25 cellular contexts compared by ENCODE assay signal in genomic region chr2:230048010-230048671, GRCh38. TPM values are rescaled to one million over a fixed set of nuclear protein-coding genes. Genes with fewer than 3 reads are reported as not detected.
A peak's percentile ranks its signal among the peaks of the same experiment; 100 is the strongest.
DNase-seq lines count a peak whose midpoint lies in the region; ATAC-seq, FAIRE-seq and TF ChIP-seq lines count a peak whose summit lies in the region.
"Had no signal": no experiment of that assay in that cellular context is flagged by ENCODE, and none has a peak within 500 bp of the region (broad histone marks: within the 10 kb centered on the region; RNA-seq: fewer than 3 reads in every experiment).

No MANE protein-coding gene starts in this region.

- TF ChIP-seq CTCF in HepG2 (CRISPR knock-in tag; IDR thresholded peaks at IDR 0.05) (no peak), right lobe of liver (IDR thresholded peaks at IDR 0.05) (no peak), K562 (IDR thresholded peaks at IDR 0.05 in 2 of 3, conservative IDR thresholded peaks at IDR 0.05 in 1 of 3; ENCODE audit: insufficient read depth in 2 of 3, low read depth in 1 of 3, low read length in 3 of 3) (no peak), epithelial cell of esophagus (IDR thresholded peaks at IDR 0.05; ENCODE audit: insufficient read depth, low read depth, low read length, missing control alignments) (no peak), MM.1S (IDR thresholded peaks at IDR 0.05; ENCODE audit: low read length) (no peak)

- BruUV-seq in HepG2 (replicated peaks; lab: Mats Ljungman, UMichigan): no TSS peak
- no TSS peak for BruUV-seq in K562 (replicated peaks; lab: Mats Ljungman, UMichigan)

- H3K9me3 ChIP-seq in HepG2 (ENCODE audit: low read length): no peaks in the 10 kb centered on the region
- H3K9me3 ChIP-seq in right lobe of liver: no peaks in the 10 kb centered on the region
- no peaks in the 10 kb centered on the region for H3K9me3 ChIP-seq in K562 (replicated peaks; ENCODE audit: control insufficient read depth, insufficient read depth, low read depth, low read length)
- no peaks in the 10 kb centered on the region for H3K9me3 ChIP-seq in MM.1S (replicated peaks; ENCODE audit: insufficient read depth, low read length)
- H3K9me3 ChIP-seq: BE2C, HAP-1 had no signal

- TF ChIP-seq RAD21 in HepG2 (CRISPR knock-in tag; IDR thresholded peaks at IDR 0.05) (no peak), K562 (CRISPR knock-in tag; conservative IDR thresholded peaks at IDR 0.05 in 1 of 2, IDR thresholded peaks at IDR 0.05 in 1 of 2) (no peak)

- H3K4me1 ChIP-seq in HepG2 (ENCODE audit: insufficient read depth, low read length) (peaks cover 19% of the 10 kb centered on the region), right lobe of liver (no peaks in the 10 kb centered on the region), K562 (replicated peaks in 1 of 2; ENCODE audit: control insufficient read depth in 2 of 2, insufficient read depth in 2 of 2, low read length in 2 of 2) (peaks cover 0 to 3% of the 10 kb centered on the region in 2 experiments; a peak in 1 of 5 replicates), MM.1S (ENCODE audit: low read length) (no peaks in the 10 kb centered on the region)
- H3K4me1 ChIP-seq: BE2C had no signal

- H4K20me1 ChIP-seq in HepG2 (ENCODE audit: insufficient read depth, low read length) (no peaks in the 10 kb centered on the region), K562 (replicated peaks; ENCODE audit: control insufficient read depth, insufficient read depth, low read length) (no peaks in the 10 kb centered on the region), MM.1S (ENCODE audit: insufficient read depth, low read length) (no peaks in the 10 kb centered on the region)

- no peak for ATAC-seq in HepG2
- no peak for ATAC-seq in right lobe of liver
- ATAC-seq in K562: no peak
- ATAC-seq in GM21447 (IDR thresholded peaks at IDR 0.05; ENCODE audit: unreplicated experiment): no peak
- ATAC-seq in HG02642 (IDR thresholded peaks at IDR 0.05; ENCODE audit: poor library complexity, unreplicated experiment): no peak
- ATAC-seq: GM12878 had no signal

- no peaks in the 10 kb centered on the region for H3F3A ChIP-seq in MM.1S (ENCODE audit: insufficient read depth, low read length)

- H3K9me1 ChIP-seq in K562 (ENCODE audit: control insufficient read depth, insufficient read depth, low read length): no peaks in the 10 kb centered on the region

- DNase-seq in HepG2 (ENCODE audit: low spot score) (no peak), right lobe of liver (no peak), K562 (ENCODE audit: extremely low read depth in 1 of 4, low spot score in 3 of 4) (no peak), epithelial cell of esophagus (ENCODE audit: low read depth) (peak; percentile 80), putamen (ENCODE audit: low spot score) (peak; percentile 24), MM.1S (no peak)
- DNase-seq: ACHN; BE2C; C1 segment of cervical spinal cord; CD4-positive, CD25-positive, alpha-beta regulatory T cell; CD8-positive, alpha-beta memory T cell; COR-L47; DMS 273 treated with DMSO at 0.1 percent for 48 hours; DMS53; DND-41; EL; GM23248; IMR-90 had no signal

- POLR2A ChIA-PET in HepG2 (lab: Yijun Ruan, JAX): no interaction called here
- POLR2A ChIA-PET in K562 (lab: Yijun Ruan, JAX): no interaction called here

- H3K9me2 ChIP-seq in MM.1S (replicated peaks; ENCODE audit: insufficient read depth, low read length): no peaks in the 10 kb centered on the region

- in situ Hi-C loops in HepG2 (cut with HindIII; ENCODE audit: extremely low pct_ligation_motif_present, low pct_unique_long_range_greater_than_20kb): no loop called here
- in situ Hi-C loops in K562 (cut with MboI): loop anchor here (5.0 kb wide), 1 partner anchor 41 kb away; no protein-coding TSS in a partner anchor

- H3K36me3 ChIP-seq in HepG2 (replicated peaks in 1 of 2; ENCODE audit: control insufficient read depth in 1 of 2, insufficient read depth in 2 of 2, low read length in 2 of 2): no peaks in the 10 kb centered on the region
- no peaks in the 10 kb centered on the region for H3K36me3 ChIP-seq in right lobe of liver
- H3K36me3 ChIP-seq in K562 (ENCODE audit: control insufficient read depth, insufficient read depth, low read length): no peaks in the 10 kb centered on the region
- H3K36me3 ChIP-seq in MM.1S (replicated peaks; ENCODE audit: insufficient read depth, low read length): no peaks in the 10 kb centered on the region
- H3K36me3 ChIP-seq: BE2C had no signal

- H3K27ac ChIP-seq in HepG2 (ENCODE audit: extremely low read length, insufficient read depth, low read length) (no peak overlapping the region), right lobe of liver (no peak overlapping the region), K562 (ENCODE audit: extremely low read depth, low read depth, low read length) (no peak overlapping the region), MM.1S (ENCODE audit: low read length) (no peak overlapping the region)
- H3K27ac ChIP-seq: GM23248, HL-60 had no signal

- intact Hi-C loops in HepG2 (cut with micrococcal nuclease; ENCODE audit: unreplicated experiment): no loop called here
- intact Hi-C loops in right lobe of liver (cut with DNase I): no loop called here
- intact Hi-C loops in K562 (cut with micrococcal nuclease): no loop called here

- H3K27me3 ChIP-seq in HepG2 (ENCODE audit: control insufficient read depth in 1 of 2, insufficient read depth in 2 of 2, low read length in 2 of 2) (peaks cover 0 to 11% of the 10 kb centered on the region in 2 experiments; a peak in 3 of 5 replicates), right lobe of liver (no peaks in the 10 kb centered on the region), K562 (ENCODE audit: control insufficient read depth in 2 of 2, insufficient read depth in 2 of 2, low read length in 2 of 2) (peaks cover 0 to 19% of the 10 kb centered on the region in 2 experiments; a peak in 3 of 5 replicates), MM.1S (replicated peaks; ENCODE audit: insufficient read depth, low read length) (no peaks in the 10 kb centered on the region)
- H3K27me3 ChIP-seq: BE2C had no signal

- H3K79me2 ChIP-seq in HepG2 (ENCODE audit: insufficient read depth, low read length) (no peaks in the 10 kb centered on the region), K562 (ENCODE audit: control insufficient read depth, insufficient read depth, low read length) (no peaks in the 10 kb centered on the region), MM.1S (ENCODE audit: low read length) (no peaks in the 10 kb centered on the region)

- 46% methylated on average over 4 of the region's 4 CpGs for WGBS in HepG2 (ENCODE audit: low lambda C conversion rate)
- 88% methylated on average over 4 of the region's 4 CpGs for WGBS in right lobe of liver (ENCODE audit: insufficient coverage, low coverage, low lambda C conversion rate, missing lambda C conversion rate)
- 2% methylated on average over 4 of the region's 4 CpGs for WGBS in K562 (ENCODE audit: insufficient coverage, low coverage, missing lambda C conversion rate)

- H2AFZ ChIP-seq in HepG2 (ENCODE audit: low read length): no peak overlapping the region
- H2AFZ ChIP-seq in K562 (ENCODE audit: low read depth, low read length): no peak overlapping the region
- no peak overlapping the region for H2AFZ ChIP-seq in MM.1S (ENCODE audit: low read length)
- H2AFZ ChIP-seq: GM23248 had no signal

- H3K4me3 ChIP-seq in HepG2 (replicated peaks in 1 of 3; ENCODE audit: insufficient read depth in 1 of 3, low read depth in 2 of 3, low read length in 3 of 3) (no peak overlapping the region), right lobe of liver (no peak overlapping the region), K562 (no peak overlapping the region), epithelial cell of esophagus (ENCODE audit: low read length) (no peak overlapping the region), MM.1S (ENCODE audit: low read length) (no peak overlapping the region)
- H3K4me3 ChIP-seq: GM12878, GM23248, HAP-1 had no signal

- CTCF ChIA-PET in HepG2 (lab: Yijun Ruan, JAX; ENCODE audit: low intra/inter-chr PET ratio, low total read pairs) (no interaction called here), K562 (lab: Yijun Ruan, JAX; ENCODE audit: low intra/inter-chr PET ratio) (no interaction called here)

- no peak for TF ChIP-seq POLR2A in HepG2 (IDR thresholded peaks at IDR 0.05; ENCODE audit: insufficient read depth in 1 of 2, low read depth in 2 of 2, low read length in 2 of 2)
- no peak for TF ChIP-seq POLR2A in right lobe of liver (IDR thresholded peaks at IDR 0.05)
- TF ChIP-seq POLR2A in K562 (conservative IDR thresholded peaks at IDR 0.05): no peak

- no peak for FAIRE-seq in HepG2 (lab: Jason Lieb, UNC)
- FAIRE-seq in K562 (lab: Jason Lieb, UNC): no peak
- FAIRE-seq: A204.1, GM12878 had no signal

- H3K4me2 ChIP-seq in HepG2 (ENCODE audit: low read depth, low read length) (no peak overlapping the region), K562 (ENCODE audit: insufficient read depth, low read length) (no peak overlapping the region), MM.1S (ENCODE audit: low read depth, low read length) (no peak overlapping the region)

- TF ChIP-seq EP300 in HepG2 (IDR thresholded peaks at IDR 0.05; ENCODE audit: low read depth in 2 of 2, low read length in 2 of 2) (no peak), HepG2 (CRISPR knock-in tag; IDR thresholded peaks at IDR 0.05; ENCODE audit: borderline replicate concordance) (no peak), K562 (IDR thresholded peaks at IDR 0.05; ENCODE audit: low read length) (no peak)

- no peak overlapping the region for H3K9ac ChIP-seq in HepG2 (ENCODE audit: insufficient read depth, low read depth, low read length)
- no peak overlapping the region for H3K9ac ChIP-seq in K562 (ENCODE audit: insufficient read depth in 1 of 2, low read depth in 2 of 2, low read length in 2 of 2)
- no peak overlapping the region for H3K9ac ChIP-seq in MM.1S (ENCODE audit: low read length)
- H3K9ac ChIP-seq: GM23248 had no signal

RNA-seq across cellular contexts. Expression of gene SLC16A14, which starts 20.6 kb away (rescaled TPM):
- total RNA-seq in HepG2 (2016; rRNA removed; fragmentation: Illumina TruSeq; extraction: Trizol) (not detected in 2 replicates), right lobe of liver (1 to 10 TPM in 1 of 6 experiments, under 1 TPM in 5; 0.14 to 2.1 (median 0.60) TPM), K562 (2014; rRNA removed) (not detected in 2 replicates), K562 (2014; rRNA removed; fragmentation: Illumina TruSeq; extraction: Trizol) (not detected in 2 replicates), K562 (2015; rRNA removed; fragmentation: Illumina TruSeq; extraction: Trizol) (not detected in 2 replicates), K562 (2021) (not detected in 2 replicates)
- not detected in 2 replicates for total RNA-seq in HepG2 (2016; cell fraction: cytosol; rRNA removed; fragmentation: Illumina TruSeq; extraction: Trizol; ENCODE audit: low read depth)
- total RNA-seq in HepG2 (2016; cell fraction: insoluble cytoplasmic fraction; rRNA removed; fragmentation: Illumina TruSeq; extraction: Trizol): not detected in 2 replicates
- not detected in 2 replicates for total RNA-seq in HepG2 (2016; cell fraction: membrane; rRNA removed; fragmentation: Illumina TruSeq; extraction: Trizol)
- total RNA-seq in HepG2 (2016; cell fraction: nucleus; rRNA removed; fragmentation: Illumina TruSeq; extraction: Trizol): not detected in 2 replicates
- polyA plus RNA-seq in HepG2 (2011; rRNA removed) (0.04 and 0.05 TPM in 2 replicates), K562 (2011; rRNA removed) (not detected in 2 replicates), K562 (2014; fragmentation: Illumina TruSeq; extraction: Trizol) (not detected in 2 replicates), K562 (2014; fragmentation: Nextera tagmentation; extraction: Ambion mirVana) (not detected), K562 (2014; rRNA removed) (not detected in 2 replicates)
- polyA plus RNA-seq in HepG2 (2011; cell fraction: cytosol; rRNA removed): not detected in 2 replicates
- polyA plus RNA-seq in HepG2 (2011; cell fraction: nucleus; rRNA removed): not detected in 2 replicates
- polyA plus RNA-seq in HepG2 (2012): not detected in 2 replicates
- polyA plus RNA-seq in HepG2 (2016; cell fraction: cytosol; fragmentation: Illumina TruSeq; extraction: Trizol; ENCODE audit: low read depth): not detected in 2 replicates
- not detected in 2 replicates for polyA plus RNA-seq in HepG2 (2016; cell fraction: insoluble cytoplasmic fraction; fragmentation: Illumina TruSeq; extraction: Trizol; ENCODE audit: low read depth)
- polyA plus RNA-seq in HepG2 (2016; cell fraction: membrane; fragmentation: Illumina TruSeq; extraction: Trizol; ENCODE audit: low read depth): not detected in 2 replicates
- polyA plus RNA-seq in HepG2 (2016; cell fraction: nucleus; fragmentation: Illumina TruSeq; extraction: Trizol; ENCODE audit: insufficient read depth, low read depth): not detected in 2 replicates
- 1.4 TPM in 1 of 2 replicates, not detected in the other for polyA minus RNA-seq in HepG2 (2011; rRNA and poly(A)+ RNA removed; ENCODE audit: low replicate concordance)
- polyA minus RNA-seq in HepG2 (2011; cell fraction: cytosol; rRNA and poly(A)+ RNA removed): not detected in 2 replicates
- not detected in 2 replicates for polyA minus RNA-seq in HepG2 (2011; cell fraction: nucleus; rRNA and poly(A)+ RNA removed)
- total RNA-seq in K562 (2011; cell fraction: chromatin; rRNA removed; ENCODE audit: low replicate concordance): not detected in 2 replicates
- not detected in 2 replicates for total RNA-seq in K562 (2011; cell fraction: nucleolus; rRNA removed)
- total RNA-seq in K562 (2011; cell fraction: nucleoplasm; rRNA removed): not detected in 2 replicates
- polyA plus RNA-seq in K562 (2011; cell fraction: cytosol; rRNA removed): not detected in 2 replicates
- polyA plus RNA-seq in K562 (2011; cell fraction: nucleus; rRNA removed): not detected in 2 replicates
- not detected in 2 replicates for polyA plus RNA-seq in K562 (2012)
- polyA minus RNA-seq in K562 (2011; rRNA and poly(A)+ RNA removed): not detected in 2 replicates
- not detected in 2 replicates for polyA minus RNA-seq in K562 (2011; cell fraction: cytosol; rRNA and poly(A)+ RNA removed)
- polyA minus RNA-seq in K562 (2011; cell fraction: nucleus; rRNA and poly(A)+ RNA removed): not detected in 2 replicates
- total RNA-seq: CD4-positive, CD25-positive, alpha-beta regulatory T cell; GM23248; HT1080 had no signal
- polyA plus RNA-seq: GM23248 had no signal

Comparison
In these comparisons a context has a peak if more than half of its experiments do, and no peak if none do; other contexts are left out.
1. DNase-seq: peak in epithelial cell of esophagus (single experiment) and putamen (single experiment); none in HepG2 (single experiment), right lobe of liver (0 of 3), K562 (0 of 4) and MM.1S (single experiment).